21 cellular contexts compared by ENCODE assay signal in the genomic region with DNA sequence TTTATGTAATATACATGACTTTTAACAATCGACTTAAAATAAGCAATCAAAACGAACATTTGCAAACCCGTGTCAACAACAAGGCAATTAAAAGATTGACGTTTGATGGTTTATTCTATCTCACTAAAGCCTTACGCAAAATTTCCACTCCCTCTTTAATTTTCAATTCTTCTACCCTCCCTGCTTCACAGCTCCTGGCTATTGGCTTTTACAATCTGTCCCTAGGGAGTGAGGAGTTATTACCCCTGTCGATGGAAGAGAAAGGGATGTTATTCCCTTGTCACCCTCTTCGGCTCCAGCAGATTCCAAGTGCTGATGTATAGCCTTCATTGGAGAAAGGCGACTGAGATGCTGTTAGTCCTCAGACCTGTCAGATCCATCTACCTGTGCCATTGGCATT.
A peak's percentile ranks its signal among the peaks of the same experiment; 100 is the strongest.
DNase-seq lines count a peak whose midpoint lies in the region; ATAC-seq, FAIRE-seq and TF ChIP-seq lines count a peak whose summit lies in the region.
"Had no signal": no experiment of that assay in that cellular context is flagged by ENCODE, and none has a peak within 500 bp of the region (broad histone marks: within the 10 kb centered on the region; RNA-seq: fewer than 3 reads in every experiment).

No MANE protein-coding gene starts in this region.

- no peak overlapping the region for H3K27ac Mint-ChIP-seq in GM23338
- H3K27ac Mint-ChIP-seq: CD4-positive, alpha-beta T cell had no signal

- no peaks in the 10 kb centered on the region for H3K9me2 ChIP-seq in GM23338 (ENCODE audit: insufficient read depth)

- H3K9me1 ChIP-seq in keratinocyte (ENCODE audit: control insufficient read depth, extremely low read depth, insufficient read depth, low read length), result no peaks in the 10 kb centered on the region

- no peak overlapping the region for H3K4me3 ChIP-seq in GM23338
- no peak overlapping the region for H3K4me3 ChIP-seq in keratinocyte (ENCODE audit: control insufficient read depth in 2 of 3, extremely low read depth in 1 of 3, insufficient read depth in 2 of 3, low read depth in 1 of 3, low read length in 3 of 3)
- no peak overlapping the region for H3K4me3 ChIP-seq in smooth muscle cell
- H3K4me3 ChIP-seq: BLaER1, SJSA1 had no signal

- peak overlapping the region; percentile 11; the same call in 1 of the 2 replicates for H3K27ac ChIP-seq in GM23338 (ENCODE audit: low read depth)
- no peak overlapping the region for H3K27ac ChIP-seq in keratinocyte (ENCODE audit: control insufficient read depth, insufficient read depth, low read length)
- H3K27ac ChIP-seq in smooth muscle cell (ENCODE audit: low read depth), result no peak overlapping the region
- H3K27ac ChIP-seq: BLaER1, KMS-11, SJSA1 had no signal

- peaks cover under 1% of the 10 kb centered on the region for H3K27me3 Mint-ChIP-seq in GM23338 (ENCODE audit: insufficient read depth, low read depth, poor library complexity)

- H3F3A ChIP-seq in GM23338 (replicated peaks; ENCODE audit: low read depth) (0 out of 2 replicates have a peak, but pooled peaks cover 3% of the 10 kb centered on the region), smooth muscle cell (ENCODE audit: low read depth) (no peaks in the 10 kb centered on the region)

- peaks cover 22% of the 10 kb centered on the region for H3K4me1 Mint-ChIP-seq in GM23338

- DNase-seq in DMS153 treated with DMSO at 0.1 percent for 48 hours (lab: John Stamatoyannopoulos, UW; ENCODE audit: unreplicated experiment), result peak; percentile 51
- no peak for DNase-seq in GM23338 (ENCODE audit: low spot score)
- DNase-seq in NCI-H2171 (lab: John Stamatoyannopoulos, UW), result peak; percentile 4
- no peak for DNase-seq in keratinocyte (ENCODE audit: low read depth, low spot score)
- DNase-seq in smooth muscle cell (lab: John Stamatoyannopoulos, UW; ENCODE audit: unreplicated experiment), result no peak
- DNase-seq: ACHN; CD4-positive, alpha-beta T cell; COR-L47; DND-41; NCI-H1092 treated with DMSO at 0.1 percent for 48 hours; NCI-H2029 treated with DMSO at 0.1 percent for 48 hours; OCI-M1 had no signal

- H3K27me3 ChIP-seq in GM23338 (ENCODE audit: insufficient read depth) (no peaks in the 10 kb centered on the region), keratinocyte (ENCODE audit: control insufficient read depth, extremely low read depth, insufficient read depth, low read length) (peaks cover 22% of the 10 kb centered on the region), smooth muscle cell (ENCODE audit: low read depth) (no peaks in the 10 kb centered on the region)
- H3K27me3 ChIP-seq: BLaER1, SJSA1 had no signal

- H3K9me3 ChIP-seq in keratinocyte (ENCODE audit: control insufficient read depth, low read depth, low read length) (no peaks in the 10 kb centered on the region), smooth muscle cell (replicated peaks; ENCODE audit: low read depth) (no peaks in the 10 kb centered on the region)
- H3K9me3 ChIP-seq: BLaER1, SJSA1 had no signal

- H4K20me1 ChIP-seq in GM23338 (replicated peaks; ENCODE audit: insufficient read depth) (no peaks in the 10 kb centered on the region), keratinocyte (ENCODE audit: control insufficient read depth, extremely low read depth, insufficient read depth, low read length) (no peaks in the 10 kb centered on the region), smooth muscle cell (ENCODE audit: low read depth) (no peaks in the 10 kb centered on the region)
- H4K20me1 ChIP-seq: BLaER1 had no signal

- no peak for TF ChIP-seq CTCF in GM23338 (conservative IDR thresholded peaks at IDR 0.05; ENCODE audit: low read depth in 2 of 2)
- TF ChIP-seq CTCF in keratinocyte (optimal IDR thresholded peaks at IDR 0.05 in 1 of 3, IDR thresholded peaks at IDR 0.05 in 1 of 3, conservative IDR thresholded peaks at IDR 0.05 in 1 of 3; ENCODE audit: extremely low read depth in 1 of 3, insufficient read depth in 2 of 3, low read length in 3 of 3), result no peak
- TF ChIP-seq CTCF in smooth muscle cell (IDR thresholded peaks at IDR 0.05; ENCODE audit: borderline replicate concordance, insufficient read depth, poor library complexity, severe bottlenecking), result no peak

- H3K36me3 ChIP-seq in GM23338 (ENCODE audit: insufficient read depth) (no peaks in the 10 kb centered on the region), keratinocyte (ENCODE audit: control insufficient read depth in 2 of 2, extremely low read depth in 1 of 2, insufficient read depth in 2 of 2, low read length in 2 of 2) (no peaks in the 10 kb centered on the region), smooth muscle cell (ENCODE audit: low read depth) (no peaks in the 10 kb centered on the region)
- H3K36me3 ChIP-seq: BLaER1, SJSA1 had no signal

- dilution Hi-C loops in keratinocyte (cut with MboI; ENCODE audit: extremely low pct_ligation_motif_present, low sequenced_read_pairs), result no loop called here

- no peak overlapping the region for H3K4me3 Mint-ChIP-seq in GM23338
- H3K4me3 Mint-ChIP-seq: CD4-positive, alpha-beta T cell had no signal

- H3K79me2 ChIP-seq in GM23338 (replicated peaks; ENCODE audit: insufficient read depth), result no peaks in the 10 kb centered on the region
- H3K79me2 ChIP-seq in keratinocyte (ENCODE audit: control insufficient read depth, insufficient read depth, low read length), result no peaks in the 10 kb centered on the region
- H3K79me2 ChIP-seq in smooth muscle cell (ENCODE audit: low read depth), result no peaks in the 10 kb centered on the region

- 92% methylated on average over 8 of the region's 8 CpGs for WGBS in smooth muscle cell (ENCODE audit: low lambda C conversion rate)

- H3K9ac ChIP-seq in keratinocyte (ENCODE audit: control insufficient read depth, extremely low read depth, insufficient read depth, low read length) (no peak overlapping the region), smooth muscle cell (ENCODE audit: low read depth) (no peak overlapping the region)
- H3K9ac ChIP-seq: BLaER1, KMS-11 had no signal

- peaks cover 25% of the 10 kb centered on the region for H3K4me1 ChIP-seq in GM23338 (ENCODE audit: insufficient read depth)
- H3K4me1 ChIP-seq in keratinocyte (ENCODE audit: control insufficient read depth, extremely low read depth, insufficient read depth, low read length), result peaks cover 3% of the 10 kb centered on the region
- no peaks in the 10 kb centered on the region for H3K4me1 ChIP-seq in smooth muscle cell (ENCODE audit: low read depth)
- H3K4me1 ChIP-seq: BLaER1 had no signal

- ATAC-seq in GM23338, result no peak; the same call in 2 of the 3 replicates
- ATAC-seq in HG02870 (IDR thresholded peaks at IDR 0.05; ENCODE audit: unreplicated experiment), result no peak
- no peak for ATAC-seq in GM18520 (IDR thresholded peaks at IDR 0.05; ENCODE audit: unreplicated experiment)

- H2AFZ ChIP-seq in GM23338 (no peak overlapping the region), keratinocyte (ENCODE audit: control insufficient read depth, low read length) (no peak overlapping the region), smooth muscle cell (ENCODE audit: low read depth) (no peak overlapping the region)

- H3K4me2 ChIP-seq in GM23338 (no peak overlapping the region), keratinocyte (ENCODE audit: control insufficient read depth, extremely low read depth, insufficient read depth, low read depth, low read length) (no peak overlapping the region), smooth muscle cell (no peak overlapping the region)
- H3K4me2 ChIP-seq: BLaER1, KMS-11 had no signal

- H3K36me3 Mint-ChIP-seq in GM23338 (ENCODE audit: low read depth), result no peaks in the 10 kb centered on the region

- FAIRE-seq in keratinocyte (lab: Jason Lieb, UNC), result peak; percentile 39
- FAIRE-seq: GM12892, H54, HTR-8/SVneo, RCC 7860 had no signal

- no peaks in the 10 kb centered on the region for H3K9me3 Mint-ChIP-seq in GM23338
- H3K9me3 Mint-ChIP-seq: CD4-positive, alpha-beta T cell had no signal

TF ChIP-seq in GM23338, 12 proteins besides CTCF, POLR2A, EP300 and RAD21 (continues in another document):
- TF ChIP-seq EZH2 (IDR thresholded peaks at IDR 0.05; ENCODE audit: low read depth, unreplicated experiment) (no peak), CREB1 (CRISPR knock-in tag; IDR thresholded peaks at IDR 0.05; ENCODE audit: low read depth) (no peak), ZNF331 (CRISPR knock-in tag; IDR thresholded peaks at IDR 0.05; ENCODE audit: low read depth) (no peak), ZNF114 (CRISPR knock-in tag; IDR thresholded peaks at IDR 0.05) (no peak), EZH2phosphoT487 (IDR thresholded peaks at IDR 0.05; ENCODE audit: unreplicated experiment) (no peak)
- TF ChIP-seq, protein P1, sequence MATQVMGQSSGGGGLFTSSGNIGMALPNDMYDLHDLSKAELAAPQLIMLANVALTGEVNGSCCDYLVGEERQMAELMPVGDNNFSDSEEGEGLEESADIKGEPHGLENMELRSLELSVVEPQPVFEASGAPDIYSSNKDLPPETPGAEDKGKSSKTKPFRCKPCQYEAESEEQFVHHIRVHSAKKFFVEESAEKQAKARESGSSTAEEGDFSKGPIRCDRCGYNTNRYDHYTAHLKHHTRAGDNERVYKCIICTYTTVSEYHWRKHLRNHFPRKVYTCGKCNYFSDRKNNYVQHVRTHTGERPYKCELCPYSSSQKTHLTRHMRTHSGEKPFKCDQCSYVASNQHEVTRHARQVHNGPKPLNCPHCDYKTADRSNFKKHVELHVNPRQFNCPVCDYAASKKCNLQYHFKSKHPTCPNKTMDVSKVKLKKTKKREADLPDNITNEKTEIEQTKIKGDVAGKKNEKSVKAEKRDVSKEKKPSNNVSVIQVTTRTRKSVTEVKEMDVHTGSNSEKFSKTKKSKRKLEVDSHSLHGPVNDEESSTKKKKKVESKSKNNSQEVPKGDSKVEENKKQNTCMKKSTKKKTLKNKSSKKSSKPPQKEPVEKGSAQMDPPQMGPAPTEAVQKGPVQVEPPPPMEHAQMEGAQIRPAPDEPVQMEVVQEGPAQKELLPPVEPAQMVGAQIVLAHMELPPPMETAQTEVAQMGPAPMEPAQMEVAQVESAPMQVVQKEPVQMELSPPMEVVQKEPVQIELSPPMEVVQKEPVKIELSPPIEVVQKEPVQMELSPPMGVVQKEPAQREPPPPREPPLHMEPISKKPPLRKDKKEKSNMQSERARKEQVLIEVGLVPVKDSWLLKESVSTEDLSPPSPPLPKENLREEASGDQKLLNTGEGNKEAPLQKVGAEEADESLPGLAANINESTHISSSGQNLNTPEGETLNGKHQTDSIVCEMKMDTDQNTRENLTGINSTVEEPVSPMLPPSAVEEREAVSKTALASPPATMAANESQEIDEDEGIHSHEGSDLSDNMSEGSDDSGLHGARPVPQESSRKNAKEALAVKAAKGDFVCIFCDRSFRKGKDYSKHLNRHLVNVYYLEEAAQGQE (IDR thresholded peaks at IDR 0.05; ENCODE audit: unreplicated experiment), result no peak

Comparison
In these comparisons a context has a peak if more than half of its experiments do, and no peak if none do; other contexts are left out.
1. DNase-seq: peak in DMS153 treated with DMSO at 0.1 percent for 48 hours (single experiment) and NCI-H2171 (single experiment); none in GM23338 (single experiment), keratinocyte (single experiment) and smooth muscle cell (single experiment).